21 cellular contexts compared by ENCODE assay signal in the genomic region with DNA sequence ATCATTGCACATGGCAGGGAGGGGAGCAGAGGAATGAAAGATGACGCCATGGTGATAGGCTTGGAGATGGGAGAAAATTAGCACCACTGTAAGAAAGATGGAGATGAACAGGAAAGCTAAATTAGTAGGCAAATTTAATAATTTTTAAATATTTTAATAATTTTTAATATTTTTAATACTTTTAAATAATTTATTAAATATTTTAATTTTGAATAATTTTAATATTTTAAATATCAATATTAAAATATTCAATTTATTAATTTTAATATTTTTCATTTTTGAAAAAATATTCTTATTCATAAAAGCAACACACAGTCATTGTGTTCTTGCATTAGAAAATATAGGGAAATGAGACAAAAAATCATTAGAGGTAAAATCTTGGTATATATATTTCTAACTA. TPM values are rescaled to one million over a fixed set of nuclear protein-coding genes. Genes with fewer than 3 reads are reported as not detected.
DNase-seq lines count a peak whose midpoint lies in the region; ATAC-seq, FAIRE-seq and TF ChIP-seq lines count a peak whose summit lies in the region.
"Had no signal": no experiment of that assay in that cellular context is flagged by ENCODE, and none has a peak within 500 bp of the region (broad histone marks: within the 10 kb centered on the region; RNA-seq: fewer than 3 reads in every experiment).

No MANE protein-coding gene starts in this region.

- peak; percentile 94 for FAIRE-seq in G401.6 (lab: Jason Lieb, UNC)
- peak; percentile 98 for FAIRE-seq in frontal cortex (lab: Jason Lieb, UNC)
- FAIRE-seq in small intestine (lab: Jason Lieb, UNC), result peak; percentile 86
- FAIRE-seq: GM12891, H54 had no signal

- no peak for DNase-seq in WTC11 (ENCODE audit: low spot score)
- DNase-seq in frontal cortex (ENCODE audit: low spot score in 2 of 2), result no peak
- no peak for DNase-seq in small intestine
- no peak for DNase-seq in BE2C
- DNase-seq in mesendoderm, result no peak
- DNase-seq: 8988T; CD4-positive, CD25-positive, alpha-beta regulatory T cell; CD8-positive, alpha-beta T cell; DMS 273 treated with DMSO at 0.1 percent for 48 hours; DMS79; EL; GF-D8; GOT3; HFFc6 had no signal

- no peak overlapping the region for H3K4me3 Mint-ChIP-seq in WTC11
- H3K4me3 Mint-ChIP-seq: CD4-positive, CD25-positive, alpha-beta regulatory T cell; CD8-positive, alpha-beta T cell; HFFc6 had no signal

- H3K27me3 ChIP-seq in small intestine (ENCODE audit: control insufficient read depth in 2 of 2, insufficient read depth in 2 of 2, low read length in 2 of 2) (no peaks in the 10 kb centered on the region), BE2C (no peaks in the 10 kb centered on the region), mesendoderm (ENCODE audit: insufficient read depth, low read length, poor library complexity) (no peaks in the 10 kb centered on the region)
- H3K27me3 ChIP-seq: BLaER1 had no signal

- H3K9ac ChIP-seq in mesendoderm (ENCODE audit: low read length), result no peak overlapping the region
- H3K9ac ChIP-seq: BLaER1 had no signal

- H3K9me3 ChIP-seq in small intestine (ENCODE audit: control insufficient read depth, low read depth), result no peaks in the 10 kb centered on the region
- H3K9me3 ChIP-seq in BE2C, result no peaks in the 10 kb centered on the region
- H3K9me3 ChIP-seq: BLaER1, HAP-1 had no signal

- H3K4me1 ChIP-seq in small intestine (ENCODE audit: control insufficient read depth in 2 of 2, insufficient read depth in 1 of 2, low read depth in 1 of 2, low read length in 1 of 2) (no peaks in the 10 kb centered on the region), BE2C (no peaks in the 10 kb centered on the region), mesendoderm (ENCODE audit: control insufficient read depth, low read depth, low read length) (peaks cover 4% of the 10 kb centered on the region)

- no peak overlapping the region for H2BK120ac ChIP-seq in mesendoderm (ENCODE audit: low read depth, low read length)

- H3K4me2 ChIP-seq in mesendoderm (ENCODE audit: low read length), result no peak overlapping the region
- H3K4me2 ChIP-seq: BLaER1 had no signal

- no peak for TF ChIP-seq CTCF in WTC11 (IDR thresholded peaks at IDR 0.05)
- no peak for TF ChIP-seq CTCF in BE2C (IDR thresholded peaks at IDR 0.05; ENCODE audit: low read depth, low read length)

- POLR2A ChIA-PET in WTC11 (lab: Charles Lee), result no interaction called here

- H3K4me3 ChIP-seq in small intestine (ENCODE audit: low read depth in 1 of 2, low read length in 2 of 2), result no peak overlapping the region
- no peak overlapping the region for H3K4me3 ChIP-seq in BE2C (ENCODE audit: low read depth, low read length)
- no peak overlapping the region for H3K4me3 ChIP-seq in mesendoderm (ENCODE audit: low read length)
- H3K4me3 ChIP-seq: BLaER1, HAP-1 had no signal

- H3K36me3 ChIP-seq in small intestine (ENCODE audit: control insufficient read depth in 2 of 2, insufficient read depth in 2 of 2, low read length in 2 of 2) (no peaks in the 10 kb centered on the region), BE2C (no peaks in the 10 kb centered on the region), mesendoderm (ENCODE audit: control insufficient read depth, insufficient read depth, low read length) (no peaks in the 10 kb centered on the region)
- H3K36me3 ChIP-seq: BLaER1, HAP-1 had no signal

- no peak overlapping the region for H3K56ac ChIP-seq in mesendoderm (ENCODE audit: low read length)

- TF ChIP-seq POLR2A in GM18505 (IDR thresholded peaks at IDR 0.05; ENCODE audit: borderline replicate concordance, extremely low read depth, insufficient read depth, insufficient read length), result no peak

- no peaks in the 10 kb centered on the region for H3K36me3 Mint-ChIP-seq in WTC11
- H3K36me3 Mint-ChIP-seq: CD4-positive, CD25-positive, alpha-beta regulatory T cell; CD8-positive, alpha-beta T cell had no signal

- no peak overlapping the region for H2AK5ac ChIP-seq in mesendoderm (ENCODE audit: low read length)

- H3K4ac ChIP-seq in mesendoderm (ENCODE audit: low read depth, low read length), result no peak overlapping the region

- H2BK15ac ChIP-seq in mesendoderm (replicated peaks; ENCODE audit: low read depth), result no peak overlapping the region

- H3K79me1 ChIP-seq in mesendoderm (ENCODE audit: low read length), result no peaks in the 10 kb centered on the region

- H4K8ac ChIP-seq in mesendoderm (ENCODE audit: low read depth, low read length), result no peak overlapping the region

- WGBS in small intestine, 3 donors, result 92 to 100% (median 96%) methylated on average over 1 of the region's 1 CpG
- no CpG with 5 or more reads among the region's 1 CpG for WGBS in mesendoderm (ENCODE audit: extremely low coverage, insufficient coverage, low lambda C conversion rate)

- H3K9me3 Mint-ChIP-seq in WTC11, result peaks cover 12% of the 10 kb centered on the region
- H3K9me3 Mint-ChIP-seq: CD8-positive, alpha-beta T cell; HFFc6 had no signal

- H3K79me2 ChIP-seq in mesendoderm (ENCODE audit: control insufficient read depth, insufficient read depth, low read length), result no peaks in the 10 kb centered on the region

- H3K18ac ChIP-seq in mesendoderm (ENCODE audit: low read length), result no peak overlapping the region

- H2BK5ac ChIP-seq in mesendoderm (ENCODE audit: low read length), result no peak overlapping the region

- CTCF ChIA-PET in WTC11 (lab: Charles Lee), result no interaction called here

- H3K27ac Mint-ChIP-seq in WTC11, result no peak overlapping the region
- H3K27ac Mint-ChIP-seq: CD4-positive, CD25-positive, alpha-beta regulatory T cell; CD8-positive, alpha-beta T cell; HFFc6 had no signal

- no peaks in the 10 kb centered on the region; the same call in 1 of the 2 replicates for H3K27me3 Mint-ChIP-seq in WTC11 (ENCODE audit: low read depth)

- H3K27ac ChIP-seq in small intestine (ENCODE audit: low read depth in 1 of 2, low read length in 1 of 2) (no peak overlapping the region), mesendoderm (ENCODE audit: low read depth, low read length) (no peak overlapping the region)
- H3K27ac ChIP-seq: BLaER1, C4-2B had no signal

- no peak overlapping the region for H4K5ac ChIP-seq in mesendoderm (ENCODE audit: low read length)

- H3K4me1 Mint-ChIP-seq in WTC11, result peaks cover 6% of the 10 kb centered on the region
- H3K4me1 Mint-ChIP-seq: CD4-positive, CD25-positive, alpha-beta regulatory T cell had no signal

- H3K23ac ChIP-seq in mesendoderm (ENCODE audit: low read length), result no peak overlapping the region

- ATAC-seq in WTC11 (no peak), GM18505 (IDR thresholded peaks at IDR 0.05; ENCODE audit: unreplicated experiment) (no peak)
- ATAC-seq: CD8-positive, alpha-beta T cell had no signal

TF ChIP-seq in WTC11, 78 proteins besides CTCF, POLR2A, EP300 and RAD21:
- TF ChIP-seq HMGA2 (CRISPR knock-in tag; IDR thresholded peaks at IDR 0.05), result peak; percentile 99
- no peak for TF ChIP-seq NFYB (CRISPR knock-in tag; conservative IDR thresholded peaks at IDR 0.05; ENCODE audit: low read depth)

RNA-seq across cellular contexts. Expression of a gene that starts 15.9 kb away (rescaled TPM):
- total RNA-seq in WTC11 (2021), result 0.07 TPM in 1 of 3 replicates, not detected in the others
- 2.0 TPM for total RNA-seq in frontal cortex
- 1 to 10 TPM in 1 of 3 donors, under 1 TPM in 2; 0.67 to 3.2 (median 0.81) TPM for polyA plus RNA-seq in small intestine
- polyA plus RNA-seq in BE2C (2012; ENCODE audit: insufficient read depth, insufficient read length, low read depth), result not detected
- polyA plus RNA-seq in mesendoderm (2013, experiment 1 of 2), result 0.08 TPM
- polyA plus RNA-seq in mesendoderm (2013, experiment 2 of 2), result 0.07 TPM
- total RNA-seq: CD4-positive, CD25-positive, alpha-beta regulatory T cell; CD8-positive, alpha-beta T cell had no signal
- polyA plus RNA-seq: CD4-positive, CD25-positive, alpha-beta regulatory T cell had no signal
